Comparison of ENCODE assay signal across 2 cellular contexts in genomic region chr14:21343035-21343794, GRCh38.
A peak's percentile ranks its signal among the peaks of the same experiment; 100 is the strongest.
TF ChIP-seq lines count a peak whose summit lies in the region.

No MANE protein-coding gene starts in this region.

TF ChIP-seq in K562, 482 proteins besides CTCF, POLR2A, EP300 and RAD21:
- no peak for TF ChIP-seq BRF2 (IDR thresholded peaks at IDR 0.05; ENCODE audit: borderline replicate concordance, insufficient read depth, insufficient read length)
- TF ChIP-seq ILK (tag; IDR thresholded peaks at IDR 0.05; ENCODE audit: borderline replicate concordance, low read depth) = no peak
- TF ChIP-seq TCF3 (CRISPR knock-in tag; IDR thresholded peaks at IDR 0.05) = no peak
- TF ChIP-seq NFIC (IDR thresholded peaks at IDR 0.05) = peak; percentile 66
- peak; percentile 34; the same call in 1 of the 2 replicates for TF ChIP-seq BCOR (IDR thresholded peaks at IDR 0.05)
- TF ChIP-seq BRD4 (IDR thresholded peaks at IDR 0.05) = no peak
- no peak for TF ChIP-seq C11orf30 (IDR thresholded peaks at IDR 0.05; ENCODE audit: low read depth)
- no peak for TF ChIP-seq ZNF165 (CRISPR knock-in tag; IDR thresholded peaks at IDR 0.05; ENCODE audit: borderline replicate concordance)
- TF ChIP-seq MBD1 (CRISPR knock-in tag; IDR thresholded peaks at IDR 0.05) = no peak
- no peak for TF ChIP-seq ZNF77 (CRISPR knock-in tag; IDR thresholded peaks at IDR 0.05)
- TF ChIP-seq IRF1 (CRISPR knock-in tag; IDR thresholded peaks at IDR 0.05; ENCODE audit: borderline replicate concordance) = no peak
- no peak for TF ChIP-seq ZKSCAN8 (CRISPR knock-in tag; IDR thresholded peaks at IDR 0.05)
- peak; percentile 8 to 18; a peak in 1 of 4 replicates for TF ChIP-seq KDM1A (IDR thresholded peaks at IDR 0.05)
- TF ChIP-seq ZBTB49 (CRISPR knock-in tag; IDR thresholded peaks at IDR 0.05; ENCODE audit: borderline replicate concordance) = no peak
TF ChIP-seq in K562: peak in this region for 3.

TF ChIP-seq in HepG2, 621 proteins besides CTCF, POLR2A, EP300 and RAD21:
- no peak for TF ChIP-seq ZMAT3 (CRISPR knock-in tag; conservative IDR thresholded peaks at IDR 0.05)
- no peak for TF ChIP-seq MED13 (CRISPR knock-in tag; IDR thresholded peaks at IDR 0.05)
- TF ChIP-seq TAF15 (IDR thresholded peaks at IDR 0.05; ENCODE audit: low read depth, low read length, poor library complexity, severe bottlenecking) = no peak
- no peak for TF ChIP-seq ZBTB1 (CRISPR knock-in tag; IDR thresholded peaks at IDR 0.05; ENCODE audit: borderline replicate concordance)
- no peak for TF ChIP-seq SATB2 (CRISPR knock-in tag; IDR thresholded peaks at IDR 0.05)
- peak; percentile 39; the same call in 1 of the 2 replicates for TF ChIP-seq KDM1A (CRISPR knock-in tag; IDR thresholded peaks at IDR 0.05)
- TF ChIP-seq ZNF24 (IDR thresholded peaks at IDR 0.05) = no peak
- 0 out of 2 replicates have a peak, but pooled peaks have one; percentile 42 for TF ChIP-seq FOXO4 (CRISPR knock-in tag; conservative IDR thresholded peaks at IDR 0.05)
- no peak for TF ChIP-seq CHD4 (IDR thresholded peaks at IDR 0.05; ENCODE audit: borderline replicate concordance, low read length)
- TF ChIP-seq AHDC1 (CRISPR knock-in tag; IDR thresholded peaks at IDR 0.05; ENCODE audit: borderline replicate concordance) = no peak
- no peak for TF ChIP-seq ZSCAN5A (CRISPR knock-in tag; IDR thresholded peaks at IDR 0.05; ENCODE audit: borderline replicate concordance)
- no peak for TF ChIP-seq SP2 (CRISPR knock-in tag; IDR thresholded peaks at IDR 0.05)
- TF ChIP-seq ZNF530 (CRISPR knock-in tag; IDR thresholded peaks at IDR 0.05; ENCODE audit: low read depth) = no peak
- TF ChIP-seq ZNF460 (CRISPR knock-in tag; IDR thresholded peaks at IDR 0.05; ENCODE audit: borderline replicate concordance) = peak; percentile 95
- TF ChIP-seq NR3C1 (CRISPR knock-in tag; IDR thresholded peaks at IDR 0.05) = no peak
- no peak for TF ChIP-seq ZNF510 (CRISPR knock-in tag; IDR thresholded peaks at IDR 0.05; ENCODE audit: low read depth)
- no peak for TF ChIP-seq IKZF5 (CRISPR knock-in tag; IDR thresholded peaks at IDR 0.05)
- TF ChIP-seq ZEB1 (IDR thresholded peaks at IDR 0.05; ENCODE audit: insufficient replicate concordance, low read depth) = no peak
- TF ChIP-seq ZNF556 (CRISPR knock-in tag; IDR thresholded peaks at IDR 0.05; ENCODE audit: borderline replicate concordance) = no peak
- TF ChIP-seq TBL1XR1 (IDR thresholded peaks at IDR 0.05; ENCODE audit: borderline replicate concordance, low read length, partially characterized antibody) = no peak
- no peak for TF ChIP-seq ZNF414 (CRISPR knock-in tag; IDR thresholded peaks at IDR 0.05)
- no peak for TF ChIP-seq THAP7 (CRISPR knock-in tag; IDR thresholded peaks at IDR 0.05)
- no peak for TF ChIP-seq ZBTB49 (CRISPR knock-in tag; IDR thresholded peaks at IDR 0.05; ENCODE audit: borderline replicate concordance)
- TF ChIP-seq HOXA7 (CRISPR knock-in tag; IDR thresholded peaks at IDR 0.05) = no peak
- no peak for TF ChIP-seq FOXJ3 (CRISPR knock-in tag; IDR thresholded peaks at IDR 0.05; ENCODE audit: borderline replicate concordance)
- no peak for TF ChIP-seq ZIK1 (CRISPR knock-in tag; IDR thresholded peaks at IDR 0.05; ENCODE audit: borderline replicate concordance, low read depth)
- TF ChIP-seq HOXA9 (CRISPR knock-in tag; IDR thresholded peaks at IDR 0.05; ENCODE audit: borderline replicate concordance) = no peak
- no peak for TF ChIP-seq ZNF282 (IDR thresholded peaks at IDR 0.05; ENCODE audit: partially characterized antibody)
- TF ChIP-seq GFI1 (CRISPR knock-in tag; IDR thresholded peaks at IDR 0.05; ENCODE audit: borderline replicate concordance) = 0 out of 2 replicates have a peak, but pooled peaks have one; percentile 21
- no peak for TF ChIP-seq ZNF335 (CRISPR knock-in tag; IDR thresholded peaks at IDR 0.05)
- no peak for TF ChIP-seq ATRX (CRISPR knock-in tag; IDR thresholded peaks at IDR 0.05; ENCODE audit: borderline replicate concordance)
- TF ChIP-seq FOXK2 (IDR thresholded peaks at IDR 0.05) = no peak
- no peak for TF ChIP-seq PRDM10 (CRISPR knock-in tag; IDR thresholded peaks at IDR 0.05; ENCODE audit: low read depth)
- no peak for TF ChIP-seq TOE1 (CRISPR knock-in tag; IDR thresholded peaks at IDR 0.05)
- no peak for TF ChIP-seq MTF1 (CRISPR knock-in tag; IDR thresholded peaks at IDR 0.05)
- 0 out of 2 replicates have a peak, but pooled peaks have one; percentile 15 for TF ChIP-seq POGZ (CRISPR knock-in tag; IDR thresholded peaks at IDR 0.05)
- TF ChIP-seq ZMYM3 (CRISPR knock-in tag; IDR thresholded peaks at IDR 0.05) = peak; percentile 60; the same call in 1 of the 2 replicates
- TF ChIP-seq ZNF121 (CRISPR knock-in tag; IDR thresholded peaks at IDR 0.05) = peak; percentile 80
- TF ChIP-seq SP1 (IDR thresholded peaks at IDR 0.05) = no peak
- TF ChIP-seq SP1 (CRISPR knock-in tag; IDR thresholded peaks at IDR 0.05) = no peak
- no peak for TF ChIP-seq HHEX (CRISPR knock-in tag; IDR thresholded peaks at IDR 0.05)
- no peak for TF ChIP-seq ZKSCAN1 (IDR thresholded peaks at IDR 0.05; ENCODE audit: low read length)
- no peak for TF ChIP-seq GTF2F1 (IDR thresholded peaks at IDR 0.05; ENCODE audit: low read length)
- TF ChIP-seq TP53 (CRISPR knock-in tag; conservative IDR thresholded peaks at IDR 0.05) = no peak
- no peak for TF ChIP-seq ZZZ3 (CRISPR knock-in tag; IDR thresholded peaks at IDR 0.05; ENCODE audit: borderline replicate concordance)
